Comparison of ENCODE assay signal across 18 cellular contexts in genomic region chr3:40152482-40153133, GRCh38.
DNase-seq lines count a peak whose midpoint lies in the region; ATAC-seq, FAIRE-seq and TF ChIP-seq lines count a peak whose summit lies in the region.
"Had no signal": no experiment of that assay in that cellular context is flagged by ENCODE, and none has a peak within 500 bp of the region (broad histone marks: within the 10 kb centered on the region; RNA-seq: fewer than 3 reads in every experiment).

No MANE protein-coding gene starts in this region.

- no peak overlapping the region for H3K27ac ChIP-seq in esophagus muscularis mucosa (replicated peaks in 1 of 4)
- no peak overlapping the region for H3K27ac ChIP-seq in suprapubic skin
- H3K27ac ChIP-seq in heart right ventricle, result no peak overlapping the region
- no peak overlapping the region for H3K27ac ChIP-seq in HepG2 (ENCODE audit: extremely low read length, insufficient read depth, low read length)
- H3K27ac ChIP-seq: hepatocyte, HL-60 had no signal

- no TSS peak for BruUV-seq in HepG2 (replicated peaks; lab: Mats Ljungman, UMichigan)

- no peak overlapping the region for H2AFZ ChIP-seq in HepG2 (ENCODE audit: low read length)
- H2AFZ ChIP-seq: hepatocyte had no signal

- H3K27me3 ChIP-seq in esophagus muscularis mucosa, result no peaks in the 10 kb centered on the region
- no peaks in the 10 kb centered on the region for H3K27me3 ChIP-seq in suprapubic skin
- H3K27me3 ChIP-seq in heart right ventricle, result no peaks in the 10 kb centered on the region
- no peaks in the 10 kb centered on the region for H3K27me3 ChIP-seq in HepG2 (ENCODE audit: control insufficient read depth in 1 of 2, insufficient read depth in 2 of 2, low read length in 2 of 2)
- H3K27me3 ChIP-seq: hepatocyte had no signal

- H3K9me3 ChIP-seq in esophagus muscularis mucosa (no peaks in the 10 kb centered on the region), suprapubic skin (no peaks in the 10 kb centered on the region), heart right ventricle (no peaks in the 10 kb centered on the region), HepG2 (ENCODE audit: low read length) (no peaks in the 10 kb centered on the region)

- no peak overlapping the region for H3K4me2 ChIP-seq in HepG2 (ENCODE audit: low read depth, low read length)
- H3K4me2 ChIP-seq: hepatocyte, smooth muscle cell had no signal

- H3K79me2 ChIP-seq in HepG2 (ENCODE audit: insufficient read depth, low read length), result no peaks in the 10 kb centered on the region
- H3K79me2 ChIP-seq: hepatocyte had no signal

- CTCF ChIA-PET in HepG2 (lab: Yijun Ruan, JAX; ENCODE audit: low intra/inter-chr PET ratio, low total read pairs), result no interaction called here

- intact Hi-C loops in esophagus muscularis mucosa (cut with DNase I), result no loop called here
- intact Hi-C loops in heart right ventricle (cut with DNase I), result no loop called here
- intact Hi-C loops in HepG2 (cut with micrococcal nuclease; ENCODE audit: unreplicated experiment), result no loop called here

- no peak overlapping the region for H3K4me3 ChIP-seq in esophagus muscularis mucosa
- no peak overlapping the region for H3K4me3 ChIP-seq in suprapubic skin
- no peak overlapping the region for H3K4me3 ChIP-seq in heart right ventricle
- H3K4me3 ChIP-seq in HepG2 (replicated peaks in 1 of 3; ENCODE audit: insufficient read depth in 1 of 3, low read depth in 2 of 3, low read length in 3 of 3), result no peak overlapping the region
- H3K4me3 ChIP-seq: hepatocyte, smooth muscle cell had no signal

- TF ChIP-seq CTCF in esophagus muscularis mucosa (IDR thresholded peaks at IDR 0.05), result no peak
- no peak for TF ChIP-seq CTCF in suprapubic skin (IDR thresholded peaks at IDR 0.05)
- TF ChIP-seq CTCF in heart right ventricle (IDR thresholded peaks at IDR 0.05), result no peak
- no peak for TF ChIP-seq CTCF in HepG2 (CRISPR knock-in tag; IDR thresholded peaks at IDR 0.05)

- FAIRE-seq in HepG2 (lab: Jason Lieb, UNC), result no peak
- FAIRE-seq: astrocyte had no signal

- DNase-seq in DMS153 treated with DMSO at 0.1 percent for 48 hours (lab: John Stamatoyannopoulos, UW; ENCODE audit: unreplicated experiment) (peak; percentile 31), NCI-H146 (lab: John Stamatoyannopoulos, UW) (peak; percentile 24), NCI-H510A (lab: John Stamatoyannopoulos, UW) (peak; percentile 56), esophagus muscularis mucosa (ENCODE audit: extremely low spot score) (peak; percentile 60), suprapubic skin (ENCODE audit: low spot score in 2 of 2) (no peak), heart right ventricle (no peak), HepG2 (ENCODE audit: low spot score) (no peak), COLO829 (ENCODE audit: low spot score) (no peak)
- DNase-seq: activated CD4-positive, alpha-beta memory T cell treated with anti-CD3 and anti-CD28 coated beads, Interleukin-2, amount 10 ng/mL, durations not matched to agents 7 days and 5 days; activated T-cell treated with anti-CD3 and anti-CD28 coated beads, Interleukin-2, amount 50 U/mL, for 1 hour; CD4-positive, alpha-beta T cell; islet precursor cell; nephron progenitor cell; stimulated activated CD4-positive, alpha-beta T cell treated with anti-CD3 and anti-CD28 coated beads, Interleukin-4, amount 100 ng/mL, for 24 hours had no signal

- no peak overlapping the region for H3K9ac ChIP-seq in HepG2 (ENCODE audit: insufficient read depth, low read depth, low read length)

- H3K4me1 ChIP-seq in esophagus muscularis mucosa (no peaks in the 10 kb centered on the region), suprapubic skin (no peaks in the 10 kb centered on the region), heart right ventricle (peaks cover 0 to 6% (median 0%) of the 10 kb centered on the region in 9 donors), HepG2 (ENCODE audit: insufficient read depth, low read length) (no peaks in the 10 kb centered on the region)

- TF ChIP-seq POLR2A in esophagus muscularis mucosa (IDR thresholded peaks at IDR 0.05; ENCODE audit: low read depth) (no peak), suprapubic skin (IDR thresholded peaks at IDR 0.05) (no peak), HepG2 (IDR thresholded peaks at IDR 0.05; ENCODE audit: insufficient read depth in 1 of 2, low read depth in 2 of 2, low read length in 2 of 2) (no peak)

- in situ Hi-C loops in HepG2 (cut with HindIII; ENCODE audit: extremely low pct_ligation_motif_present, low pct_unique_long_range_greater_than_20kb), result no loop called here

- ATAC-seq in heart right ventricle, result no peak
- no peak for ATAC-seq in HepG2

- H3K36me3 ChIP-seq in esophagus muscularis mucosa (peaks cover 0 to 5% (median 0%) of the 10 kb centered on the region in 4 donors), suprapubic skin (no peaks in the 10 kb centered on the region), heart right ventricle (no peaks in the 10 kb centered on the region), HepG2 (replicated peaks in 1 of 2; ENCODE audit: control insufficient read depth in 1 of 2, insufficient read depth in 2 of 2, low read length in 2 of 2) (no peaks in the 10 kb centered on the region)

- no peak for TF ChIP-seq EP300 in esophagus muscularis mucosa (IDR thresholded peaks at IDR 0.05)
- no peak for TF ChIP-seq EP300 in suprapubic skin (IDR thresholded peaks at IDR 0.05)
- no peak for TF ChIP-seq EP300 in HepG2 (IDR thresholded peaks at IDR 0.05; ENCODE audit: low read depth in 2 of 2, low read length in 2 of 2)
- no peak for TF ChIP-seq EP300 in HepG2 (CRISPR knock-in tag; IDR thresholded peaks at IDR 0.05; ENCODE audit: borderline replicate concordance)

- POLR2A ChIA-PET in HepG2 (lab: Yijun Ruan, JAX), result no interaction called here

- H4K20me1 ChIP-seq in HepG2 (ENCODE audit: insufficient read depth, low read length), result no peaks in the 10 kb centered on the region

- TF ChIP-seq RAD21 in HepG2 (CRISPR knock-in tag; IDR thresholded peaks at IDR 0.05), result no peak

- 69% methylated on average over 1 of the region's 1 CpG for WGBS in esophagus muscularis mucosa
- WGBS in suprapubic skin, result 55% methylated on average over 1 of the region's 1 CpG
- WGBS in heart right ventricle, 2 donors, result 46 to 49% methylated on average over 1 of the region's 1 CpG
- WGBS in HepG2 (ENCODE audit: low lambda C conversion rate), result 20% methylated on average over 1 of the region's 1 CpG

TF ChIP-seq in HepG2, 621 proteins besides CTCF, POLR2A, EP300 and RAD21:
- TF ChIP-seq LBX2 (CRISPR knock-in tag; IDR thresholded peaks at IDR 0.05; ENCODE audit: borderline replicate concordance) (no peak), TEAD3 (CRISPR knock-in tag; optimal IDR thresholded peaks at IDR 0.05; ENCODE audit: borderline replicate concordance) (no peak), IRF2 (CRISPR knock-in tag; IDR thresholded peaks at IDR 0.05) (no peak), KDM3A (CRISPR knock-in tag; IDR thresholded peaks at IDR 0.05; ENCODE audit: low read depth) (no peak), SMC3 (IDR thresholded peaks at IDR 0.05; ENCODE audit: low read length) (no peak), SETDB1 (CRISPR knock-in tag; IDR thresholded peaks at IDR 0.05; ENCODE audit: borderline replicate concordance) (no peak), ZNF34 (CRISPR knock-in tag; IDR thresholded peaks at IDR 0.05; ENCODE audit: borderline replicate concordance) (no peak), POLR2G (IDR thresholded peaks at IDR 0.05; ENCODE audit: low read depth, low read length) (no peak), SP5 (CRISPR knock-in tag; IDR thresholded peaks at IDR 0.05; ENCODE audit: borderline replicate concordance, low read depth) (no peak), ZNF274 (CRISPR knock-in tag; IDR thresholded peaks at IDR 0.05) (no peak), ZNF143 (CRISPR knock-in tag; IDR thresholded peaks at IDR 0.05) (no peak), ZNF510 (CRISPR knock-in tag; IDR thresholded peaks at IDR 0.05; ENCODE audit: low read depth) (no peak), ZNF567 (CRISPR knock-in tag; IDR thresholded peaks at IDR 0.05; ENCODE audit: borderline replicate concordance) (no peak), NCOR1 (IDR thresholded peaks at IDR 0.05; ENCODE audit: borderline replicate concordance, low read length) (no peak), SMARCE1 (IDR thresholded peaks at IDR 0.05; ENCODE audit: borderline replicate concordance) (no peak), ZNF12 (CRISPR knock-in tag; IDR thresholded peaks at IDR 0.05) (no peak), CHD2 (IDR thresholded peaks at IDR 0.05; ENCODE audit: low read depth, low read length) (no peak), ZNF670 (CRISPR knock-in tag; IDR thresholded peaks at IDR 0.05; ENCODE audit: borderline replicate concordance) (no peak), SAP130 (CRISPR knock-in tag; IDR thresholded peaks at IDR 0.05; ENCODE audit: low read depth) (no peak), TRIM24 (CRISPR knock-in tag; IDR thresholded peaks at IDR 0.05) (no peak)

Comparison
In these comparisons a context has a peak if more than half of its experiments do, and no peak if none do; other contexts are left out.
1. DNase-seq: peak in DMS153 treated with DMSO at 0.1 percent for 48 hours (single experiment), NCI-H146 (single experiment), NCI-H510A (single experiment) and esophagus muscularis mucosa (single experiment); none in suprapubic skin (0 of 2), heart right ventricle (0 of 2), HepG2 (single experiment) and COLO829 (single experiment).